In genomic region chr3:197508511-197508910, GRCh38 we compare ENCODE assay signal across 32 cellular contexts. TPM values are rescaled to one million over a fixed set of nuclear protein-coding genes. Genes with fewer than 3 reads are reported as not detected.
A peak's percentile ranks its signal among the peaks of the same experiment; 100 is the strongest.
DNase-seq lines count a peak whose midpoint lies in the region; ATAC-seq and TF ChIP-seq lines count a peak whose summit lies in the region.
"Had no signal": no experiment of that assay in that cellular context is flagged by ENCODE, and none has a peak within 500 bp of the region (broad histone marks: within the 10 kb centered on the region; RNA-seq: fewer than 3 reads in every experiment).

No MANE protein-coding gene starts in this region.

- H3K27ac ChIP-seq in stomach, result no peak overlapping the region
- H3K27ac ChIP-seq in tibial artery, result no peak overlapping the region
- H3K27ac ChIP-seq: body of pancreas, gastrocnemius medialis, HL-60, Peyer's patch, SJCRH30, suprapubic skin had no signal

- TF ChIP-seq CTCF in stomach (IDR thresholded peaks at IDR 0.05) (no peak), tibial artery (IDR thresholded peaks at IDR 0.05) (no peak)

- H3K9me3 ChIP-seq in stomach, result no peaks in the 10 kb centered on the region
- H3K9me3 ChIP-seq in tibial artery, result no peaks in the 10 kb centered on the region
- H3K9me3 ChIP-seq: body of pancreas, gastrocnemius medialis, Peyer's patch, SJCRH30, suprapubic skin had no signal

- H3K27ac Mint-ChIP-seq in stimulated activated naive B cell treated with anti-CD40 and anti-IgM and Interleukin-4, amounts not matched to agents 10 μg/mL and 1 μg/mL and 100 μg/mL, for 72 hours, result peak overlapping the region; percentile 14
- H3K27ac Mint-ChIP-seq: activated naive CD8-positive, alpha-beta T cell treated with anti-CD3 and anti-CD28 coated beads, Interleukin-2, amount 50 U/mL, for 24 hours; immature natural killer cell had no signal

- 66 to 79% (median 77%) methylated on average over 7 of the region's 7 CpGs for WGBS in stomach, 5 donors

- intact Hi-C loops in stomach (cut with DNase I; ENCODE audit: low total_unique reads) (no loop called here), tibial artery (cut with DNase I; ENCODE audit: low total_unique reads) (no loop called here)

- TF ChIP-seq EP300 in stomach (IDR thresholded peaks at IDR 0.05), result no peak

- no peaks in the 10 kb centered on the region for H3K27me3 ChIP-seq in stomach
- H3K27me3 ChIP-seq in tibial artery, result peaks cover 0 to 4% of the 10 kb centered on the region in 2 donors
- H3K27me3 ChIP-seq: body of pancreas, Peyer's patch, SJCRH30, suprapubic skin had no signal

- H3K36me3 ChIP-seq in stomach (peaks cover 0 to 22% (median 10%) of the 10 kb centered on the region in 4 donors), tibial artery (peaks cover 0 to 20% (median 0%) of the 10 kb centered on the region in 3 donors)
- H3K36me3 ChIP-seq: gastrocnemius medialis, SJCRH30 had no signal

- H3K36me3 Mint-ChIP-seq in stimulated activated naive B cell treated with anti-CD40 and anti-IgM and Interleukin-4, amounts not matched to agents 10 μg/mL and 1 μg/mL and 100 μg/mL, for 72 hours, result peaks cover 18 to 24% of the 10 kb centered on the region in 2 donors
- H3K36me3 Mint-ChIP-seq in activated T-cell treated with anti-CD3 and anti-CD28 coated beads, Interleukin-2, amount 50 U/mL, for 4 hours (ENCODE audit: insufficient read depth), result peaks cover 11% of the 10 kb centered on the region

- DNase-seq in NCI-H345 (lab: John Stamatoyannopoulos, UW) (peak; percentile 26), NCI-H345 treated with DMSO at 0.1 percent for 48 hours (lab: John Stamatoyannopoulos, UW; ENCODE audit: unreplicated experiment) (no peak), NCI-H2171 (lab: John Stamatoyannopoulos, UW) (peak; percentile 60), cerebellum (ENCODE audit: low spot score) (peak; percentile 80), stomach (no peak), tibial artery (no peak)
- no peak for DNase-seq in stimulated activated naive B cell treated with anti-CD40 and anti-IgM and Interleukin-4, amounts not matched to agents 10 μg/mL and 1 μg/mL and 100 μg/mL, for 72 hours
- DNase-seq in activated T-cell treated with anti-CD3 and anti-CD28 coated beads, Interleukin-2, amount 50 U/mL, for 4 hours, result no peak
- DNase-seq: activated CD4-positive, CD25-positive, alpha-beta regulatory T cell treated with anti-CD3 and anti-CD28 coated beads, Interleukin-2, amount 50 U/mL, for 72 hours; activated CD8-positive, alpha-beta memory T cell treated with anti-CD3 and anti-CD28 coated beads for 24 hours; activated gamma-delta T cell treated with Interleukin-2 at 50 U/mL for 16 hours; activated naive CD8-positive, alpha-beta T cell treated with anti-CD3 and anti-CD28 coated beads, Interleukin-2, amount 50 U/mL, for 24 hours; activated T-cell treated with anti-CD3 and anti-CD28 coated beads, Interleukin-2, amount 50 U/mL, for 1 hour; body of pancreas; Calu3; cortex of kidney; EL; gastrocnemius medialis; hippocampal formation; immature natural killer cell; mesenchymal stem cell; NCI-H1694; NCI-H226; nucleus accumbens; Peyer's patch; stimulated activated CD4-positive, alpha-beta T cell treated with anti-CD3 and anti-CD28 coated beads, Interleukin-2, amount 100 ng/mL, for 24 hours had no signal

- no peak overlapping the region for H3K4me3 ChIP-seq in stomach
- no peak overlapping the region for H3K4me3 ChIP-seq in tibial artery
- H3K4me3 ChIP-seq: body of pancreas, gastrocnemius medialis, Peyer's patch, SJCRH30, smooth muscle cell, suprapubic skin had no signal

- TF ChIP-seq POLR2A in stomach (IDR thresholded peaks at IDR 0.05), result no peak

- peaks cover 4 to 42% (median 30%) of the 10 kb centered on the region in 4 donors for H3K4me1 ChIP-seq in stomach
- H3K4me1 ChIP-seq in tibial artery, result peaks cover 0 to 9% (median 3%) of the 10 kb centered on the region in 4 donors
- H3K4me1 ChIP-seq: gastrocnemius medialis had no signal

- peaks cover 0 to 5% of the 10 kb centered on the region in 2 donors for H3K27me3 Mint-ChIP-seq in stimulated activated naive B cell treated with anti-CD40 and anti-IgM and Interleukin-4, amounts not matched to agents 10 μg/mL and 1 μg/mL and 100 μg/mL, for 72 hours
- no peaks in the 10 kb centered on the region for H3K27me3 Mint-ChIP-seq in activated T-cell treated with anti-CD3 and anti-CD28 coated beads, Interleukin-2, amount 50 U/mL, for 4 hours (ENCODE audit: low read depth)

- no peak overlapping the region for H3K4me3 Mint-ChIP-seq in stimulated activated naive B cell treated with anti-CD40 and anti-IgM and Interleukin-4, amounts not matched to agents 10 μg/mL and 1 μg/mL and 100 μg/mL, for 72 hours
- H3K4me3 Mint-ChIP-seq in activated T-cell treated with anti-CD3 and anti-CD28 coated beads, Interleukin-2, amount 50 U/mL, for 4 hours, result no peak overlapping the region
- H3K4me3 Mint-ChIP-seq: activated naive CD8-positive, alpha-beta T cell treated with anti-CD3 and anti-CD28 coated beads, Interleukin-2, amount 50 U/mL, for 24 hours; immature natural killer cell had no signal

- H3K4me1 Mint-ChIP-seq in stimulated activated naive B cell treated with anti-CD40 and anti-IgM and Interleukin-4, amounts not matched to agents 10 μg/mL and 1 μg/mL and 100 μg/mL, for 72 hours, result peaks cover 5 to 9% of the 10 kb centered on the region in 2 donors
- peaks cover 3% of the 10 kb centered on the region for H3K4me1 Mint-ChIP-seq in activated T-cell treated with anti-CD3 and anti-CD28 coated beads, Interleukin-2, amount 50 U/mL, for 4 hours (ENCODE audit: low read depth)
- H3K4me1 Mint-ChIP-seq: activated naive CD8-positive, alpha-beta T cell treated with anti-CD3 and anti-CD28 coated beads, Interleukin-2, amount 50 U/mL, for 24 hours had no signal

- no peaks in the 10 kb centered on the region for H3K9me3 Mint-ChIP-seq in stimulated activated naive B cell treated with anti-CD40 and anti-IgM and Interleukin-4, amounts not matched to agents 10 μg/mL and 1 μg/mL and 100 μg/mL, for 72 hours
- H3K9me3 Mint-ChIP-seq in activated T-cell treated with anti-CD3 and anti-CD28 coated beads, Interleukin-2, amount 50 U/mL, for 4 hours, result no peaks in the 10 kb centered on the region
- H3K9me3 Mint-ChIP-seq: activated naive CD8-positive, alpha-beta T cell treated with anti-CD3 and anti-CD28 coated beads, Interleukin-2, amount 50 U/mL, for 24 hours; immature natural killer cell had no signal

- no peak for ATAC-seq in stimulated activated naive B cell treated with anti-CD40 and anti-IgM and Interleukin-4, amounts not matched to agents 10 μg/mL and 1 μg/mL and 100 μg/mL, for 72 hours (replicated peaks)
- ATAC-seq in activated T-cell treated with anti-CD3 and anti-CD28 coated beads, Interleukin-2, amount 50 U/mL, for 4 hours, result no peak
- ATAC-seq: activated naive CD8-positive, alpha-beta T cell treated with anti-CD3 and anti-CD28 coated beads, Interleukin-2, amount 50 U/mL, for 24 hours; body of pancreas; gastrocnemius medialis; HCT116; left lobe of liver had no signal

RNA-seq across cellular contexts. Expression of gene BDH1, which starts 47.3 kb away (rescaled TPM):
- 15.3 TPM for total RNA-seq in cerebellum
- 100 to 1,000 TPM in 1 of 5 donors, 10 to 100 TPM in 3, 1 to 10 TPM in 1; 3.5 to 128 (median 20.5) TPM for total RNA-seq in stomach
- 10 to 100 TPM; 10.6 to 37.5 (median 20.6) TPM for polyA plus RNA-seq in stomach
- 10 to 100 TPM; 70.7 to 83.8 (median 79.9) TPM for total RNA-seq in activated T-cell treated with anti-CD3 and anti-CD28 coated beads, Interleukin-2, amount 50 U/mL, for 4 hours

Comparison
In these comparisons a context has a peak if more than half of its experiments do, and no peak if none do; other contexts are left out.
1. DNase-seq: peak in NCI-H345 (single experiment), NCI-H2171 (single experiment) and cerebellum (single experiment); none in NCI-H345 treated with DMSO at 0.1 percent for 48 hours (single experiment), stimulated activated naive B cell treated with anti-CD40 and anti-IgM and Interleukin-4, amounts not matched to agents 10 μg/mL and 1 μg/mL and 100 μg/mL, for 72 hours (single experiment), stomach (single experiment), tibial artery (0 of 2) and activated T-cell treated with anti-CD3 and anti-CD28 coated beads, Interleukin-2, amount 50 U/mL, for 4 hours (single experiment).